Comparison of ENCODE assay signal across 8 cellular contexts in genomic region chr17:77881545-77881944, GRCh38.
DNase-seq lines count a peak whose midpoint lies in the region; ATAC-seq lines count a peak whose summit lies in the region.

No MANE protein-coding gene starts in this region.

- H3K4me1 ChIP-seq in CD4-positive, CD25-positive, alpha-beta regulatory T cell (ENCODE audit: control insufficient read depth, insufficient read depth, low read length, poor library complexity, severe bottlenecking): peaks cover 60% of the 10 kb centered on the region
- H3K4me1 ChIP-seq in duodenal mucosa (ENCODE audit: control insufficient read depth in 1 of 2, insufficient read depth in 2 of 2, low read length in 2 of 2): peaks cover 21 to 28% of the 10 kb centered on the region in 2 donors

- peak; percentile 58 to 90 (median 71) for DNase-seq in CD4-positive, CD25-positive, alpha-beta regulatory T cell
- DNase-seq in activated CD4-positive, alpha-beta T cell treated with anti-CD3 and anti-CD28 coated beads for 48 hours: peak; percentile 69
- peak; percentile 39 to 82 (median 60) for DNase-seq in naive thymus-derived CD8-positive, alpha-beta T cell
- DNase-seq in stimulated activated naive CD8-positive, alpha-beta T cell treated with anti-CD3 and anti-CD28 coated beads, Interleukin-15, amount 100 ng/mL, for 72 hours: peak; percentile 74 to 81

- POLR2A ChIA-PET in naive thymus-derived CD8-positive, alpha-beta T cell (lab: Charles Lee): interaction anchor here (0.7 to 9.8 kb wide), 11 partner anchors 11 to 271 kb away, joined by 3 to 166 read pairs (median 6); partner anchors contain the start of gene TNRC6C

- H3K9ac ChIP-seq in duodenal mucosa (ENCODE audit: low read depth in 1 of 2, low read length in 2 of 2): no peak overlapping the region

- H3K4me3 Mint-ChIP-seq in CD4-positive, CD25-positive, alpha-beta regulatory T cell: peak overlapping the region; percentile 73 to 95 (median 83)
- peak overlapping the region; percentile 75 to 90 (median 84) for H3K4me3 Mint-ChIP-seq in IgD-negative memory B cell
- peak overlapping the region; percentile 72 to 95 (median 84) for H3K4me3 Mint-ChIP-seq in naive thymus-derived CD8-positive, alpha-beta T cell
- peak overlapping the region; percentile 77 to 81 for H3K4me3 Mint-ChIP-seq in stimulated activated naive CD8-positive, alpha-beta T cell treated with anti-CD3 and anti-CD28 coated beads, Interleukin-15, amount 100 ng/mL, for 72 hours

- H3K9me3 ChIP-seq in CD4-positive, CD25-positive, alpha-beta regulatory T cell (ENCODE audit: control insufficient read depth in 2 of 2, low read length in 2 of 2): no peaks in the 10 kb centered on the region
- no peaks in the 10 kb centered on the region for H3K9me3 ChIP-seq in duodenal mucosa (ENCODE audit: control insufficient read depth in 1 of 2, low read length in 2 of 2)

- peaks cover 4% of the 10 kb centered on the region for H3K27me3 Mint-ChIP-seq in CD4-positive, CD25-positive, alpha-beta regulatory T cell
- peaks cover 13% of the 10 kb centered on the region for H3K27me3 Mint-ChIP-seq in IgD-negative memory B cell
- H3K27me3 Mint-ChIP-seq in naive thymus-derived CD8-positive, alpha-beta T cell: no peaks in the 10 kb centered on the region
- H3K27me3 Mint-ChIP-seq in stimulated activated naive CD8-positive, alpha-beta T cell treated with anti-CD3 and anti-CD28 coated beads, Interleukin-15, amount 100 ng/mL, for 72 hours: peaks cover 7% of the 10 kb centered on the region

- H3K36me3 ChIP-seq in CD4-positive, CD25-positive, alpha-beta regulatory T cell (ENCODE audit: control insufficient read depth, insufficient read depth, low read length): no peaks in the 10 kb centered on the region
- H3K36me3 ChIP-seq in duodenal mucosa (ENCODE audit: control insufficient read depth in 1 of 2, insufficient read depth in 2 of 2, low read length in 2 of 2): no peaks in the 10 kb centered on the region

- H3K27ac ChIP-seq in CD4-positive, CD25-positive, alpha-beta regulatory T cell (ENCODE audit: insufficient read depth, low read length, poor library complexity, severe bottlenecking): peak overlapping the region; percentile 97
- H3K27ac ChIP-seq in duodenal mucosa (ENCODE audit: low read depth, low read length): no peak overlapping the region

- H3K4me3 ChIP-seq in CD4-positive, CD25-positive, alpha-beta regulatory T cell (ENCODE audit: low read depth, low read length): peak overlapping the region; percentile 79
- peak overlapping the region; percentile 48 to 53 for H3K4me3 ChIP-seq in duodenal mucosa (ENCODE audit: low read depth in 1 of 2, low read length in 2 of 2)

- no peaks in the 10 kb centered on the region for H3K27me3 ChIP-seq in CD4-positive, CD25-positive, alpha-beta regulatory T cell (ENCODE audit: control insufficient read depth, insufficient read depth, low read length)
- H3K27me3 ChIP-seq in duodenal mucosa (ENCODE audit: control insufficient read depth in 1 of 2, insufficient read depth in 2 of 2, low read length in 2 of 2): peaks cover 8 to 9% of the 10 kb centered on the region in 2 donors

- peak; percentile 67 to 68 for ATAC-seq in CD4-positive, CD25-positive, alpha-beta regulatory T cell (ENCODE audit: low read depth in 2 of 2)
- ATAC-seq in GM21515 (IDR thresholded peaks at IDR 0.05; ENCODE audit: unreplicated experiment): peak; percentile 86
- peak; percentile 17 to 37 for ATAC-seq in naive thymus-derived CD8-positive, alpha-beta T cell
- peak; percentile 73 for ATAC-seq in stimulated activated naive CD8-positive, alpha-beta T cell treated with anti-CD3 and anti-CD28 coated beads, Interleukin-15, amount 100 ng/mL, for 72 hours
- no peak for ATAC-seq in HG03025 (IDR thresholded peaks at IDR 0.05; ENCODE audit: low FRiP score, unreplicated experiment)

- H3K27ac Mint-ChIP-seq in CD4-positive, CD25-positive, alpha-beta regulatory T cell: peak overlapping the region; percentile 99
- H3K27ac Mint-ChIP-seq in IgD-negative memory B cell: peak overlapping the region; percentile 93 to 97 (median 95)
- peak overlapping the region; percentile 93 to 100 (median 98) for H3K27ac Mint-ChIP-seq in naive thymus-derived CD8-positive, alpha-beta T cell
- H3K27ac Mint-ChIP-seq in stimulated activated naive CD8-positive, alpha-beta T cell treated with anti-CD3 and anti-CD28 coated beads, Interleukin-15, amount 100 ng/mL, for 72 hours: peak overlapping the region in 1 of 2 donors; percentile 28

- H3K36me3 Mint-ChIP-seq in CD4-positive, CD25-positive, alpha-beta regulatory T cell: no peaks in the 10 kb centered on the region
- H3K36me3 Mint-ChIP-seq in IgD-negative memory B cell: no peaks in the 10 kb centered on the region
- H3K36me3 Mint-ChIP-seq in naive thymus-derived CD8-positive, alpha-beta T cell: no peaks in the 10 kb centered on the region

- H3K9me3 Mint-ChIP-seq in CD4-positive, CD25-positive, alpha-beta regulatory T cell: peaks cover 0 to 3% (median 0%) of the 10 kb centered on the region in 7 donors
- H3K9me3 Mint-ChIP-seq in IgD-negative memory B cell: no peaks in the 10 kb centered on the region
- H3K9me3 Mint-ChIP-seq in naive thymus-derived CD8-positive, alpha-beta T cell: no peaks in the 10 kb centered on the region
- no peaks in the 10 kb centered on the region for H3K9me3 Mint-ChIP-seq in stimulated activated naive CD8-positive, alpha-beta T cell treated with anti-CD3 and anti-CD28 coated beads, Interleukin-15, amount 100 ng/mL, for 72 hours

- H3K4me1 Mint-ChIP-seq in CD4-positive, CD25-positive, alpha-beta regulatory T cell: peaks cover 0 to 89% (median 45%) of the 10 kb centered on the region in 4 donors
- peaks cover 26 to 41% (median 38%) of the 10 kb centered on the region in 3 donors for H3K4me1 Mint-ChIP-seq in IgD-negative memory B cell
- peaks cover 47 to 95% (median 93%) of the 10 kb centered on the region in 4 donors for H3K4me1 Mint-ChIP-seq in naive thymus-derived CD8-positive, alpha-beta T cell
- H3K4me1 Mint-ChIP-seq in stimulated activated naive CD8-positive, alpha-beta T cell treated with anti-CD3 and anti-CD28 coated beads, Interleukin-15, amount 100 ng/mL, for 72 hours: peaks cover 87% of the 10 kb centered on the region
